1 cellular context compared by ENCODE assay signal in the genomic region with DNA sequence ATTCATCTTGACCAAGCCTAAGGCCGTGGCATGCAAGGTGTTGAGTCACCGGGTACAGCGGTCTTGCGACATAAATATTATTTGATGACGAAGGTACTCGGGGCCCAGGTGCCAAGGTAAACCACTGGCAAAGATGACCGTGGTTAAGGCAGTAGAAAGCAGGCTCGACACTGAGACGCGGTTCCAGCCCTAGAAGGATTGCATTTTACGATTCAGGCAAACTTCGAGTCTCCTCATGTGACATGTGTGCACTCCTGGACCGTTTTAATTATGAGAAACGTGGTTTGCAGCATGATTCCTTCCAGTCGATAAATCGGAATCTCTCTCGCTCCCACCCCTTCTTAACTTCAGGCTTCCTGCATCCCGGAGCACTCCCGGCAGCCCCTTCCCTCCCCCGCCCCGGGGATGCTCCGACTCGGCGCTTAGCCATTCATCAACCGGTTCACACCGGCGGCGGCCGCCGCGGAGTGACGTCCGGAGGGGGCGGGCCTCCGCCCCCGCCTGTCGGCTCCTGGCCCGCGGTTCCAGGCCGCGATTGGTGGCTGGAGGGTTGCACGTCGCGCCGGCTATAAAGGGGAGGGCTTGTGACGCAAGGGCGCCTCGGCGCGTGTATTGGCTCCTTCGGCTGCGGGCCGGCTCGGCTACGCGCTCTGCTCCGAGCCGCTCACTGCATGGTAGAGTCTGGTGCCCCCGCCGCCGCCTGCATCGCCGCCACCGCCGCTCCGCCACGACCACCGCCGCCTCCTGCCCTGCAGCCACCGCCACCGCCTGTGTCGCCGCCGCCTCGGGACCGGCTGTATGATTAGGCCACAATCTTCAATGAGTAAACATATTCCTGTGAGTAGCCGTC.
TF ChIP-seq lines count a peak whose summit lies in the region.

Gene LOC128125822, plus strand, starts transcription at position 598 of the 850 bp plus-strand sequence.
Gene PTP4A1, plus strand, starts transcription at position 598 of the 850 bp plus-strand sequence. CDS start 4,401 bp downstream, outside the sequence.

TF ChIP-seq in HepG2, 621 proteins besides CTCF, POLR2A, EP300 and RAD21 (continued from another document and continues in another):
- TF ChIP-seq ZNF225 (CRISPR knock-in tag; IDR thresholded peaks at IDR 0.05) (no peak), ATAD3A (CRISPR knock-in tag; IDR thresholded peaks at IDR 0.05) (0 out of 2 replicates have a peak, but pooled peaks have one; percentile 3), ZNF749 (CRISPR knock-in tag; IDR thresholded peaks at IDR 0.05; ENCODE audit: borderline replicate concordance) (peak; percentile 85; the same call in 1 of the 2 replicates), MAFF (IDR thresholded peaks at IDR 0.05; ENCODE audit: low read depth, low read length) (peak; percentile 38; the same call in 1 of the 2 replicates), ZNF619 (CRISPR knock-in tag; IDR thresholded peaks at IDR 0.05) (no peak), HOXA5 (CRISPR knock-in tag; IDR thresholded peaks at IDR 0.05) (no peak; the same call in 1 of the 2 replicates), NFE2L2 (IDR thresholded peaks at IDR 0.05; ENCODE audit: low read length) (peak; percentile 11; the same call in 1 of the 2 replicates), E2F2 (CRISPR knock-in tag; IDR thresholded peaks at IDR 0.05; ENCODE audit: borderline replicate concordance) (no peak), ZNF747 (CRISPR knock-in tag; IDR thresholded peaks at IDR 0.05; ENCODE audit: borderline replicate concordance) (peak; percentile 9; the same call in 1 of the 2 replicates), ZNF75D (CRISPR knock-in tag; IDR thresholded peaks at IDR 0.05; ENCODE audit: borderline replicate concordance) (no peak), ZNF646 (CRISPR knock-in tag; IDR thresholded peaks at IDR 0.05) (peak; percentile 30; the same call in 1 of the 2 replicates), TBP (CRISPR knock-in tag; IDR thresholded peaks at IDR 0.05) (no peak), ZSCAN31 (CRISPR knock-in tag; IDR thresholded peaks at IDR 0.05; ENCODE audit: low read depth) (peak; percentile 87), KAT2B (IDR thresholded peaks at IDR 0.05; ENCODE audit: borderline replicate concordance, low read depth, low read length) (no peak), BRCA1 (CRISPR knock-in tag; IDR thresholded peaks at IDR 0.05) (no peak), ZNF567 (CRISPR knock-in tag; IDR thresholded peaks at IDR 0.05; ENCODE audit: borderline replicate concordance) (no peak), YEATS4 (CRISPR knock-in tag; IDR thresholded peaks at IDR 0.05; ENCODE audit: borderline replicate concordance) (no peak), AHR (CRISPR knock-in tag; IDR thresholded peaks at IDR 0.05) (no peak; the same call in 1 of the 2 replicates), HIVEP1 (CRISPR knock-in tag; IDR thresholded peaks at IDR 0.05) (peak; percentile 77; the same call in 1 of the 2 replicates), KDM5A (IDR thresholded peaks at IDR 0.05; ENCODE audit: borderline replicate concordance, low read length) (no peak), ZNF335 (CRISPR knock-in tag; IDR thresholded peaks at IDR 0.05) (no peak), ZUFSP (CRISPR knock-in tag; IDR thresholded peaks at IDR 0.05; ENCODE audit: borderline replicate concordance) (no peak), MBNL3 (CRISPR knock-in tag; conservative IDR thresholded peaks at IDR 0.05) (no peak), REXO4 (CRISPR knock-in tag; IDR thresholded peaks at IDR 0.05; ENCODE audit: borderline replicate concordance) (no peak), ZNF792 (CRISPR knock-in tag; IDR thresholded peaks at IDR 0.05) (no peak; the same call in 1 of the 2 replicates)
- TF ChIP-seq, protein P1, sequence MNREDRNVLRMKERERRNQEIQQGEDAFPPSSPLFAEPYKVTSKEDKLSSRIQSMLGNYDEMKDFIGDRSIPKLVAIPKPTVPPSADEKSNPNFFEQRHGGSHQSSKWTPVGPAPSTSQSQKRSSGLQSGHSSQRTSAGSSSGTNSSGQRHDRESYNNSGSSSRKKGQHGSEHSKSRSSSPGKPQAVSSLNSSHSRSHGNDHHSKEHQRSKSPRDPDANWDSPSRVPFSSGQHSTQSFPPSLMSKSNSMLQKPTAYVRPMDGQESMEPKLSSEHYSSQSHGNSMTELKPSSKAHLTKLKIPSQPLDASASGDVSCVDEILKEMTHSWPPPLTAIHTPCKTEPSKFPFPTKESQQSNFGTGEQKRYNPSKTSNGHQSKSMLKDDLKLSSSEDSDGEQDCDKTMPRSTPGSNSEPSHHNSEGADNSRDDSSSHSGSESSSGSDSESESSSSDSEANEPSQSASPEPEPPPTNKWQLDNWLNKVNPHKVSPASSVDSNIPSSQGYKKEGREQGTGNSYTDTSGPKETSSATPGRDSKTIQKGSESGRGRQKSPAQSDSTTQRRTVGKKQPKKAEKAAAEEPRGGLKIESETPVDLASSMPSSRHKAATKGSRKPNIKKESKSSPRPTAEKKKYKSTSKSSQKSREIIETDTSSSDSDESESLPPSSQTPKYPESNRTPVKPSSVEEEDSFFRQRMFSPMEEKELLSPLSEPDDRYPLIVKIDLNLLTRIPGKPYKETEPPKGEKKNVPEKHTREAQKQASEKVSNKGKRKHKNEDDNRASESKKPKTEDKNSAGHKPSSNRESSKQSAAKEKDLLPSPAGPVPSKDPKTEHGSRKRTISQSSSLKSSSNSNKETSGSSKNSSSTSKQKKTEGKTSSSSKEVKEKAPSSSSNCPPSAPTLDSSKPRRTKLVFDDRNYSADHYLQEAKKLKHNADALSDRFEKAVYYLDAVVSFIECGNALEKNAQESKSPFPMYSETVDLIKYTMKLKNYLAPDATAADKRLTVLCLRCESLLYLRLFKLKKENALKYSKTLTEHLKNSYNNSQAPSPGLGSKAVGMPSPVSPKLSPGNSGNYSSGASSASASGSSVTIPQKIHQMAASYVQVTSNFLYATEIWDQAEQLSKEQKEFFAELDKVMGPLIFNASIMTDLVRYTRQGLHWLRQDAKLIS (CRISPR knock-in tag; IDR thresholded peaks at IDR 0.05), result peak; percentile 91; the same call in 1 of the 2 replicates
- TF ChIP-seq, protein P2, sequence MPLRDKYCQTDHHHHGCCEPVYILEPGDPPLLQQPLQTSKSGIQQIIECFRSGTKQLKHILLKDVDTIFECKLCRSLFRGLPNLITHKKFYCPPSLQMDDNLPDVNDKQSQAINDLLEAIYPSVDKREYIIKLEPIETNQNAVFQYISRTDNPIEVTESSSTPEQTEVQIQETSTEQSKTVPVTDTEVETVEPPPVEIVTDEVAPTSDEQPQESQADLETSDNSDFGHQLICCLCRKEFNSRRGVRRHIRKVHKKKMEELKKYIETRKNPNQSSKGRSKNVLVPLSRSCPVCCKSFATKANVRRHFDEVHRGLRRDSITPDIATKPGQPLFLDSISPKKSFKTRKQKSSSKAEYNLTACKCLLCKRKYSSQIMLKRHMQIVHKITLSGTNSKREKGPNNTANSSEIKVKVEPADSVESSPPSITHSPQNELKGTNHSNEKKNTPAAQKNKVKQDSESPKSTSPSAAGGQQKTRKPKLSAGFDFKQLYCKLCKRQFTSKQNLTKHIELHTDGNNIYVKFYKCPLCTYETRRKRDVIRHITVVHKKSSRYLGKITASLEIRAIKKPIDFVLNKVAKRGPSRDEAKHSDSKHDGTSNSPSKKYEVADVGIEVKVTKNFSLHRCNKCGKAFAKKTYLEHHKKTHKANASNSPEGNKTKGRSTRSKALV (CRISPR knock-in tag; IDR thresholded peaks at IDR 0.05), result no peak
- TF ChIP-seq, protein P3, sequence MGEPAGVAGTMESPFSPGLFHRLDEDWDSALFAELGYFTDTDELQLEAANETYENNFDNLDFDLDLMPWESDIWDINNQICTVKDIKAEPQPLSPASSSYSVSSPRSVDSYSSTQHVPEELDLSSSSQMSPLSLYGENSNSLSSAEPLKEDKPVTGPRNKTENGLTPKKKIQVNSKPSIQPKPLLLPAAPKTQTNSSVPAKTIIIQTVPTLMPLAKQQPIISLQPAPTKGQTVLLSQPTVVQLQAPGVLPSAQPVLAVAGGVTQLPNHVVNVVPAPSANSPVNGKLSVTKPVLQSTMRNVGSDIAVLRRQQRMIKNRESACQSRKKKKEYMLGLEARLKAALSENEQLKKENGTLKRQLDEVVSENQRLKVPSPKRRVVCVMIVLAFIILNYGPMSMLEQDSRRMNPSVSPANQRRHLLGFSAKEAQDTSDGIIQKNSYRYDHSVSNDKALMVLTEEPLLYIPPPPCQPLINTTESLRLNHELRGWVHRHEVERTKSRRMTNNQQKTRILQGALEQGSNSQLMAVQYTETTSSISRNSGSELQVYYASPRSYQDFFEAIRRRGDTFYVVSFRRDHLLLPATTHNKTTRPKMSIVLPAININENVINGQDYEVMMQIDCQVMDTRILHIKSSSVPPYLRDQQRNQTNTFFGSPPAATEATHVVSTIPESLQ (CRISPR knock-in tag; conservative IDR thresholded peaks at IDR 0.05), result no peak
- TF ChIP-seq, protein P4, sequence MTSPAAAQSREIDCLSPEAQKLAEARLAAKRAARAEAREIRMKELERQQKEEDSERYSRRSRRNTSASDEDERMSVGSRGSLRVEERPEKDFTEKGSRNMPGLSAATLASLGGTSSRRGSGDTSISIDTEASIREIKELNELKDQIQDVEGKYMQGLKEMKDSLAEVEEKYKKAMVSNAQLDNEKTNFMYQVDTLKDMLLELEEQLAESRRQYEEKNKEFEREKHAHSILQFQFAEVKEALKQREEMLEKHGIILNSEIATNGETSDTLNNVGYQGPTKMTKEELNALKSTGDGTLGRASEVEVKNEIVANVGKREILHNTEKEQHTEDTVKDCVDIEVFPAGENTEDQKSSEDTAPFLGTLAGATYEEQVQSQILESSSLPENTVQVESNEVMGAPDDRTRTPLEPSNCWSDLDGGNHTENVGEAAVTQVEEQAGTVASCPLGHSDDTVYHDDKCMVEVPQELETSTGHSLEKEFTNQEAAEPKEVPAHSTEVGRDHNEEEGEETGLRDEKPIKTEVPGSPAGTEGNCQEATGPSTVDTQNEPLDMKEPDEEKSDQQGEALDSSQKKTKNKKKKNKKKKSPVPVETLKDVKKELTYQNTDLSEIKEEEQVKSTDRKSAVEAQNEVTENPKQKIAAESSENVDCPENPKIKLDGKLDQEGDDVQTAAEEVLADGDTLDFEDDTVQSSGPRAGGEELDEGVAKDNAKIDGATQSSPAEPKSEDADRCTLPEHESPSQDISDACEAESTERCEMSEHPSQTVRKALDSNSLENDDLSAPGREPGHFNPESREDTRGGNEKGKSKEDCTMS (CRISPR knock-in tag; conservative IDR thresholded peaks at IDR 0.05), result no peak
- TF ChIP-seq, protein P5, sequence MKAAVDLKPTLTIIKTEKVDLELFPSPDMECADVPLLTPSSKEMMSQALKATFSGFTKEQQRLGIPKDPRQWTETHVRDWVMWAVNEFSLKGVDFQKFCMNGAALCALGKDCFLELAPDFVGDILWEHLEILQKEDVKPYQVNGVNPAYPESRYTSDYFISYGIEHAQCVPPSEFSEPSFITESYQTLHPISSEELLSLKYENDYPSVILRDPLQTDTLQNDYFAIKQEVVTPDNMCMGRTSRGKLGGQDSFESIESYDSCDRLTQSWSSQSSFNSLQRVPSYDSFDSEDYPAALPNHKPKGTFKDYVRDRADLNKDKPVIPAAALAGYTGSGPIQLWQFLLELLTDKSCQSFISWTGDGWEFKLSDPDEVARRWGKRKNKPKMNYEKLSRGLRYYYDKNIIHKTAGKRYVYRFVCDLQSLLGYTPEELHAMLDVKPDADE (CRISPR knock-in tag; IDR thresholded peaks at IDR 0.05), result no peak
